ENCODE assay signal across 15 cellular contexts in genomic region chr1:26923711-26924110, GRCh38. TPM values are rescaled to one million over a fixed set of nuclear protein-coding genes. Genes with fewer than 3 reads are reported as not detected.
DNase-seq lines count a peak whose midpoint lies in the region; ATAC-seq, FAIRE-seq and TF ChIP-seq lines count a peak whose summit lies in the region.
"Had no signal": no experiment of that assay in that cellular context is flagged by ENCODE, and none has a peak within 500 bp of the region (broad histone marks: within the 10 kb centered on the region; RNA-seq: fewer than 3 reads in every experiment).

No MANE protein-coding gene starts in this region.

- peaks cover 48% of the 10 kb centered on the region for H3K4me1 Mint-ChIP-seq in activated naive CD4-positive, alpha-beta T cell treated with anti-CD3 and anti-CD28 coated beads, Interleukin-2, amount 50 U/mL, for 24 hours
- H3K4me1 Mint-ChIP-seq in chondrocyte (ENCODE audit: low read depth): peaks cover 25% of the 10 kb centered on the region
- peaks cover 15 to 50% of the 10 kb centered on the region in 2 donors for H3K4me1 Mint-ChIP-seq in stimulated activated naive B cell treated with anti-CD40 and anti-IgM and Interleukin-4, amounts not matched to agents 10 μg/mL and 1 μg/mL and 100 μg/mL, for 72 hours

- DNase-seq in activated naive CD4-positive, alpha-beta T cell treated with Interleukin-2 at 50 U/mL for 16 hours: no peak
- peak; percentile 39 for DNase-seq in RCC 7860 (ENCODE audit: low spot score)
- no peak for DNase-seq in chondrocyte (ENCODE audit: low spot score)
- no peak for DNase-seq in stimulated activated naive B cell treated with anti-CD40 and anti-IgM and Interleukin-4, amounts not matched to agents 10 μg/mL and 1 μg/mL and 100 μg/mL, for 72 hours
- DNase-seq in smooth muscle cell (lab: John Stamatoyannopoulos, UW; ENCODE audit: unreplicated experiment): no peak
- no peak for DNase-seq in inferior parietal cortex (ENCODE audit: extremely low spot score)
- DNase-seq: BE2C, dorsolateral prefrontal cortex, H9, MV-4-11, NCI-H69, right cardiac atrium had no signal

- H3K9me3 ChIP-seq in smooth muscle cell (replicated peaks; ENCODE audit: low read depth): no peaks in the 10 kb centered on the region
- H3K9me3 ChIP-seq: BE2C had no signal

- H3K4me3 Mint-ChIP-seq in activated naive CD4-positive, alpha-beta T cell treated with anti-CD3 and anti-CD28 coated beads, Interleukin-2, amount 50 U/mL, for 24 hours: peak overlapping the region; percentile 97
- H3K4me3 Mint-ChIP-seq in chondrocyte (ENCODE audit: unreplicated experiment): no peak overlapping the region
- H3K4me3 Mint-ChIP-seq in stimulated activated naive B cell treated with anti-CD40 and anti-IgM and Interleukin-4, amounts not matched to agents 10 μg/mL and 1 μg/mL and 100 μg/mL, for 72 hours: peak overlapping the region; percentile 96 to 100

- H3K4me1 ChIP-seq in smooth muscle cell (ENCODE audit: low read depth): peaks cover 16% of the 10 kb centered on the region
- H3K4me1 ChIP-seq: BE2C had no signal

- no peak overlapping the region for H2AFZ ChIP-seq in smooth muscle cell (ENCODE audit: low read depth)

- no peak for TF ChIP-seq CTCF in chondrocyte (IDR thresholded peaks at IDR 0.05)
- no peak for TF ChIP-seq CTCF in smooth muscle cell (IDR thresholded peaks at IDR 0.05; ENCODE audit: borderline replicate concordance, insufficient read depth, poor library complexity, severe bottlenecking)

- no peak for ATAC-seq in stimulated activated naive B cell treated with anti-CD40 and anti-IgM and Interleukin-4, amounts not matched to agents 10 μg/mL and 1 μg/mL and 100 μg/mL, for 72 hours (replicated peaks)
- ATAC-seq in GM21381 (IDR thresholded peaks at IDR 0.05; ENCODE audit: unreplicated experiment): no peak
- ATAC-seq: right cardiac atrium had no signal

- no peaks in the 10 kb centered on the region for H3K9me3 Mint-ChIP-seq in activated naive CD4-positive, alpha-beta T cell treated with anti-CD3 and anti-CD28 coated beads, Interleukin-2, amount 50 U/mL, for 24 hours
- H3K9me3 Mint-ChIP-seq in chondrocyte (ENCODE audit: low read depth): no peaks in the 10 kb centered on the region
- no peaks in the 10 kb centered on the region for H3K9me3 Mint-ChIP-seq in stimulated activated naive B cell treated with anti-CD40 and anti-IgM and Interleukin-4, amounts not matched to agents 10 μg/mL and 1 μg/mL and 100 μg/mL, for 72 hours

- peak overlapping the region; percentile 30 for H3K27ac Mint-ChIP-seq in activated naive CD4-positive, alpha-beta T cell treated with anti-CD3 and anti-CD28 coated beads, Interleukin-2, amount 50 U/mL, for 24 hours
- H3K27ac Mint-ChIP-seq in chondrocyte (ENCODE audit: unreplicated experiment): peak overlapping the region; percentile 24
- H3K27ac Mint-ChIP-seq in stimulated activated naive B cell treated with anti-CD40 and anti-IgM and Interleukin-4, amounts not matched to agents 10 μg/mL and 1 μg/mL and 100 μg/mL, for 72 hours: peak overlapping the region; percentile 42

- peaks cover 3% of the 10 kb centered on the region for H3F3A ChIP-seq in smooth muscle cell (ENCODE audit: low read depth)

- no peaks in the 10 kb centered on the region for H3K27me3 ChIP-seq in smooth muscle cell (ENCODE audit: low read depth)
- H3K27me3 ChIP-seq: BE2C, dorsolateral prefrontal cortex had no signal

- 100% methylated on average over 3 of the region's 3 CpGs for WGBS in smooth muscle cell (ENCODE audit: low lambda C conversion rate)

- H3K79me2 ChIP-seq in smooth muscle cell (ENCODE audit: low read depth): peaks cover 55% of the 10 kb centered on the region

- no peak overlapping the region for H3K27ac ChIP-seq in smooth muscle cell (ENCODE audit: low read depth)

- H3K4me3 ChIP-seq in smooth muscle cell: no peak overlapping the region

- FAIRE-seq in RCC 7860 (lab: Jason Lieb, UNC): no peak

- peaks cover 22% of the 10 kb centered on the region for H3K36me3 Mint-ChIP-seq in activated naive CD4-positive, alpha-beta T cell treated with anti-CD3 and anti-CD28 coated beads, Interleukin-2, amount 50 U/mL, for 24 hours
- H3K36me3 Mint-ChIP-seq in chondrocyte (ENCODE audit: low read depth): peaks cover 12% of the 10 kb centered on the region
- H3K36me3 Mint-ChIP-seq in stimulated activated naive B cell treated with anti-CD40 and anti-IgM and Interleukin-4, amounts not matched to agents 10 μg/mL and 1 μg/mL and 100 μg/mL, for 72 hours: peaks cover 25 to 33% of the 10 kb centered on the region in 2 donors

- peaks cover 35% of the 10 kb centered on the region for H4K20me1 ChIP-seq in smooth muscle cell (ENCODE audit: low read depth)

- peaks cover 10% of the 10 kb centered on the region for H3K36me3 ChIP-seq in smooth muscle cell (ENCODE audit: low read depth)

- H3K9ac ChIP-seq in smooth muscle cell (ENCODE audit: low read depth): no peak overlapping the region

- H3K4me2 ChIP-seq in smooth muscle cell: no peak overlapping the region

- H3K27me3 Mint-ChIP-seq in activated naive CD4-positive, alpha-beta T cell treated with anti-CD3 and anti-CD28 coated beads, Interleukin-2, amount 50 U/mL, for 24 hours: no peaks in the 10 kb centered on the region
- H3K27me3 Mint-ChIP-seq in chondrocyte (ENCODE audit: low read depth): no peaks in the 10 kb centered on the region
- H3K27me3 Mint-ChIP-seq in stimulated activated naive B cell treated with anti-CD40 and anti-IgM and Interleukin-4, amounts not matched to agents 10 μg/mL and 1 μg/mL and 100 μg/mL, for 72 hours: no peaks in the 10 kb centered on the region

RNA-seq across cellular contexts. Expression of gene NUDC, which starts 2.2 kb away (rescaled TPM):
- 44.4 to 53.7 TPM (median 45.8 TPM) in 3 replicates for total RNA-seq in chondrocyte
- 23.9 and 29.3 TPM in 2 replicates for total RNA-seq in smooth muscle cell
- polyA plus RNA-seq in smooth muscle cell: 122 and 131 TPM in 2 replicates

RNA-seq across cellular contexts. Expression of gene NR0B2, which starts 9.9 kb away (rescaled TPM):
- total RNA-seq in chondrocyte: not detected in 3 replicates
- not detected in 2 replicates for total RNA-seq in smooth muscle cell
- polyA plus RNA-seq in smooth muscle cell: not detected in 2 replicates
- total RNA-seq: H9 had no signal

RNA-seq across cellular contexts. Expression of gene GPATCH3, which starts 23.4 kb away (rescaled TPM):
- total RNA-seq in chondrocyte (13.7 to 14.1 TPM (median 13.7 TPM) in 3 replicates), smooth muscle cell (5.6 and 7.1 TPM in 2 replicates)
- 17.4 and 23.6 TPM in 2 replicates for polyA plus RNA-seq in smooth muscle cell

RNA-seq across cellular contexts. Expression of gene GPN2, which starts 33.6 kb away (rescaled TPM):
- total RNA-seq in chondrocyte: 19.8 to 22.0 TPM (median 21.7 TPM) in 3 replicates
- 7.3 and 13.3 TPM in 2 replicates for total RNA-seq in smooth muscle cell
- 29.4 and 36.3 TPM in 2 replicates for polyA plus RNA-seq in smooth muscle cell

RNA-seq across cellular contexts. Expression of gene KDF1, which starts 36.6 kb away (rescaled TPM):
- total RNA-seq in chondrocyte (not detected in 3 replicates), smooth muscle cell (2.5 and 2.7 TPM in 2 replicates)
- polyA plus RNA-seq in smooth muscle cell: 0.96 and 10.0 TPM in 2 replicates
- total RNA-seq: mesenteric fat pad had no signal
